10 cellular contexts compared by ENCODE assay signal in genomic region chr20:31594558-31595379, GRCh38. TPM values are rescaled to one million over a fixed set of nuclear protein-coding genes. Genes with fewer than 3 reads are reported as not detected.
DNase-seq lines count a peak whose midpoint lies in the region; ATAC-seq and TF ChIP-seq lines count a peak whose summit lies in the region.
"Had no signal": no experiment of that assay in that cellular context is flagged by ENCODE, and none has a peak within 500 bp of the region (broad histone marks: within the 10 kb centered on the region; RNA-seq: fewer than 3 reads in every experiment).

No MANE protein-coding gene starts in this region.

- peak overlapping the region in 2 of 5 experiments; percentile 19 to 25 for H3K4me3 Mint-ChIP-seq in brain

- H3K36me3 ChIP-seq in HUES6 (ENCODE audit: control insufficient read depth, insufficient read depth, low read length) (no peaks in the 10 kb centered on the region), skeletal muscle tissue (ENCODE audit: control insufficient read depth in 3 of 3, insufficient read depth in 3 of 3, low read length in 3 of 3) (no peaks in the 10 kb centered on the region)

- H3K27me3 ChIP-seq in HUES6 (ENCODE audit: control insufficient read depth, insufficient read depth, low read length) (no peaks in the 10 kb centered on the region), skeletal muscle tissue (ENCODE audit: control insufficient read depth in 3 of 3, insufficient read depth in 3 of 3, low read length in 3 of 3) (no peaks in the 10 kb centered on the region)

- TF ChIP-seq CTCF in brain (conservative IDR thresholded peaks at IDR 0.05): no peak

- peak overlapping the region; percentile 16 to 96 (median 46) for H3K27ac Mint-ChIP-seq in brain

- ATAC-seq in HG03354 (IDR thresholded peaks at IDR 0.05; ENCODE audit: poor library complexity, severe bottlenecking, unreplicated experiment): no peak

- H3K9me3 ChIP-seq in HUES6 (ENCODE audit: control insufficient read depth, insufficient read depth, low read depth, low read length) (no peaks in the 10 kb centered on the region), skeletal muscle tissue (ENCODE audit: control insufficient read depth in 3 of 3, low read length in 3 of 3) (no peaks in the 10 kb centered on the region)

- H3K4me1 ChIP-seq in HUES6 (ENCODE audit: control insufficient read depth, insufficient read depth, low read length) (peaks cover 43% of the 10 kb centered on the region), skeletal muscle tissue (ENCODE audit: control insufficient read depth in 3 of 3, insufficient read depth in 3 of 3, low read length in 3 of 3) (peaks cover 4 to 10% (median 10%) of the 10 kb centered on the region in 3 donors)

- H3K4me3 ChIP-seq in HUES6 (ENCODE audit: low read depth, low read length): peak overlapping the region; percentile 37; the same call in 1 of the 2 replicates
- H3K4me3 ChIP-seq in skeletal muscle tissue (ENCODE audit: low read length in 3 of 3): no peak overlapping the region

- H3K36me3 Mint-ChIP-seq in brain: no peaks in the 10 kb centered on the region

- H3K9ac ChIP-seq in HUES6 (ENCODE audit: low read length) (peak overlapping the region; percentile 86), skeletal muscle tissue (ENCODE audit: low read depth in 1 of 3, low read length in 3 of 3) (no peak overlapping the region)

- H3K27me3 Mint-ChIP-seq in brain: no peaks in the 10 kb centered on the region

- peaks cover 15% of the 10 kb centered on the region for H3K4me1 Mint-ChIP-seq in brain

- H3K9me3 Mint-ChIP-seq in brain: peaks cover 0 to 13% (median 0%) of the 10 kb centered on the region in 5 experiments

- peak overlapping the region; percentile 82; the same call in 1 of the 2 replicates for H3K27ac ChIP-seq in HUES6 (ENCODE audit: low read depth, low read length)
- H3K27ac ChIP-seq in skeletal muscle tissue (ENCODE audit: low read depth, low read length): peak overlapping the region; percentile 51

- peak; percentile 56 for DNase-seq in iPS-NIHi7 (ENCODE audit: extremely low spot score)
- no peak for DNase-seq in NCI-H510A treated with DMSO at 0.1 percent for 48 hours (lab: John Stamatoyannopoulos, UW)
- DNase-seq in DMS79 (lab: John Stamatoyannopoulos, UW): no peak
- DNase-seq in SIG-M5 (lab: John Stamatoyannopoulos, UW): no peak
- DNase-seq: NCI-H1048, SHP77 treated with DMSO at 0.1 percent for 48 hours had no signal

RNA-seq across cellular contexts. Expression of gene ID1, which starts 10.3 kb away (rescaled TPM):
- polyA plus RNA-seq in brain (ENCODE audit: insufficient read depth, low read depth, low replicate concordance): 109 TPM
- 136 TPM for total RNA-seq in skeletal muscle tissue

RNA-seq across cellular contexts. Expression of gene COX4I2, which starts 42.9 kb away (rescaled TPM):
- polyA plus RNA-seq in brain (ENCODE audit: insufficient read depth, low read depth, low replicate concordance): 6.3 TPM
- 16.2 TPM for total RNA-seq in skeletal muscle tissue
